ENCODE assay signal across 2 cellular contexts in the genomic region with DNA sequence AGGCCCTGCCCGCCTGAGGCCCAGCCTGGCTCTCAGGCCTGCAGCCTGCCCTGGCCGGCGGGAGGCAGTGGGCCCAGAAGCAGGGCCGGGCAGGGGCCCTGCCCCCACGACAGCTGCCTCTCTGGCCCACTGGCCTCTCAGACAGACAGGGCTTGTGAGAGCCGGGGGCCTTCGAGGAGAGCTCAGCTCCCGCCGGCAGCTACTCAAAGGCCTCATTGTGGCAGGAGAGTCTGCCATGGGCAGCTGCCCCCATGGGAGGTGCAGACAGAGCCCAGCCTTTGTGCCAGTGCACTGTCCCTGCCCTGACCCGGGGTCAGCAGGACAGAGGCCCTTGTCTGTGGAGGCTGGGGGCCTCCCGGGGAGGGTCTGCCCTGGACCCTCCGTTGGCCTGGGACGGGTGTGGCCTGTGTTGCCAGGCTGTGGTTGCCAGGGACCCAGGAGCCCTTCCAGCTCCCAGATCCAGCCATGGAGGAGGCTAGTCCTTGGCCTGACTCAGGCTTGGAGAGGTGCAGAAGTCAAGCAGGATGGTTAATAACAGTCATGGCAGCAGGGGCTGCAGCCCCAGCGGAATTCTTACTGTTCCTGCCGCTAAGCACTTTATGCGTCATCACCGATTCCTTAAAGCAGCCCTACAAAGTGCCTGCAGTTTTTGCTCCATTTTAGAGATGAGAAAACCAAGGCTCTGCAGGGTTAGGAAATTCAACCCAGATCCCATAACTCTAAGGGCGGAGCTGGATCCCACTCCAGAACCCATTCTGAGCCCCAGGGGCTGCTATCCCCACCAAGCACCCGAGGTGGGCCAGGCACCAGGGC.
TF ChIP-seq lines count a peak whose summit lies in the region.

No MANE protein-coding gene starts in this region.

TF ChIP-seq in GM23338, 12 proteins besides CTCF, POLR2A, EP300 and RAD21 (continued from another document and continues in another):
- TF ChIP-seq EZH2 (IDR thresholded peaks at IDR 0.05; ENCODE audit: low read depth, unreplicated experiment) = no peak
- no peak for TF ChIP-seq POLR2AphosphoS5 (IDR thresholded peaks at IDR 0.05; ENCODE audit: low read depth)
- TF ChIP-seq, protein P1, sequence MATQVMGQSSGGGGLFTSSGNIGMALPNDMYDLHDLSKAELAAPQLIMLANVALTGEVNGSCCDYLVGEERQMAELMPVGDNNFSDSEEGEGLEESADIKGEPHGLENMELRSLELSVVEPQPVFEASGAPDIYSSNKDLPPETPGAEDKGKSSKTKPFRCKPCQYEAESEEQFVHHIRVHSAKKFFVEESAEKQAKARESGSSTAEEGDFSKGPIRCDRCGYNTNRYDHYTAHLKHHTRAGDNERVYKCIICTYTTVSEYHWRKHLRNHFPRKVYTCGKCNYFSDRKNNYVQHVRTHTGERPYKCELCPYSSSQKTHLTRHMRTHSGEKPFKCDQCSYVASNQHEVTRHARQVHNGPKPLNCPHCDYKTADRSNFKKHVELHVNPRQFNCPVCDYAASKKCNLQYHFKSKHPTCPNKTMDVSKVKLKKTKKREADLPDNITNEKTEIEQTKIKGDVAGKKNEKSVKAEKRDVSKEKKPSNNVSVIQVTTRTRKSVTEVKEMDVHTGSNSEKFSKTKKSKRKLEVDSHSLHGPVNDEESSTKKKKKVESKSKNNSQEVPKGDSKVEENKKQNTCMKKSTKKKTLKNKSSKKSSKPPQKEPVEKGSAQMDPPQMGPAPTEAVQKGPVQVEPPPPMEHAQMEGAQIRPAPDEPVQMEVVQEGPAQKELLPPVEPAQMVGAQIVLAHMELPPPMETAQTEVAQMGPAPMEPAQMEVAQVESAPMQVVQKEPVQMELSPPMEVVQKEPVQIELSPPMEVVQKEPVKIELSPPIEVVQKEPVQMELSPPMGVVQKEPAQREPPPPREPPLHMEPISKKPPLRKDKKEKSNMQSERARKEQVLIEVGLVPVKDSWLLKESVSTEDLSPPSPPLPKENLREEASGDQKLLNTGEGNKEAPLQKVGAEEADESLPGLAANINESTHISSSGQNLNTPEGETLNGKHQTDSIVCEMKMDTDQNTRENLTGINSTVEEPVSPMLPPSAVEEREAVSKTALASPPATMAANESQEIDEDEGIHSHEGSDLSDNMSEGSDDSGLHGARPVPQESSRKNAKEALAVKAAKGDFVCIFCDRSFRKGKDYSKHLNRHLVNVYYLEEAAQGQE (IDR thresholded peaks at IDR 0.05; ENCODE audit: unreplicated experiment) = no peak
- TF ChIP-seq, protein P2, sequence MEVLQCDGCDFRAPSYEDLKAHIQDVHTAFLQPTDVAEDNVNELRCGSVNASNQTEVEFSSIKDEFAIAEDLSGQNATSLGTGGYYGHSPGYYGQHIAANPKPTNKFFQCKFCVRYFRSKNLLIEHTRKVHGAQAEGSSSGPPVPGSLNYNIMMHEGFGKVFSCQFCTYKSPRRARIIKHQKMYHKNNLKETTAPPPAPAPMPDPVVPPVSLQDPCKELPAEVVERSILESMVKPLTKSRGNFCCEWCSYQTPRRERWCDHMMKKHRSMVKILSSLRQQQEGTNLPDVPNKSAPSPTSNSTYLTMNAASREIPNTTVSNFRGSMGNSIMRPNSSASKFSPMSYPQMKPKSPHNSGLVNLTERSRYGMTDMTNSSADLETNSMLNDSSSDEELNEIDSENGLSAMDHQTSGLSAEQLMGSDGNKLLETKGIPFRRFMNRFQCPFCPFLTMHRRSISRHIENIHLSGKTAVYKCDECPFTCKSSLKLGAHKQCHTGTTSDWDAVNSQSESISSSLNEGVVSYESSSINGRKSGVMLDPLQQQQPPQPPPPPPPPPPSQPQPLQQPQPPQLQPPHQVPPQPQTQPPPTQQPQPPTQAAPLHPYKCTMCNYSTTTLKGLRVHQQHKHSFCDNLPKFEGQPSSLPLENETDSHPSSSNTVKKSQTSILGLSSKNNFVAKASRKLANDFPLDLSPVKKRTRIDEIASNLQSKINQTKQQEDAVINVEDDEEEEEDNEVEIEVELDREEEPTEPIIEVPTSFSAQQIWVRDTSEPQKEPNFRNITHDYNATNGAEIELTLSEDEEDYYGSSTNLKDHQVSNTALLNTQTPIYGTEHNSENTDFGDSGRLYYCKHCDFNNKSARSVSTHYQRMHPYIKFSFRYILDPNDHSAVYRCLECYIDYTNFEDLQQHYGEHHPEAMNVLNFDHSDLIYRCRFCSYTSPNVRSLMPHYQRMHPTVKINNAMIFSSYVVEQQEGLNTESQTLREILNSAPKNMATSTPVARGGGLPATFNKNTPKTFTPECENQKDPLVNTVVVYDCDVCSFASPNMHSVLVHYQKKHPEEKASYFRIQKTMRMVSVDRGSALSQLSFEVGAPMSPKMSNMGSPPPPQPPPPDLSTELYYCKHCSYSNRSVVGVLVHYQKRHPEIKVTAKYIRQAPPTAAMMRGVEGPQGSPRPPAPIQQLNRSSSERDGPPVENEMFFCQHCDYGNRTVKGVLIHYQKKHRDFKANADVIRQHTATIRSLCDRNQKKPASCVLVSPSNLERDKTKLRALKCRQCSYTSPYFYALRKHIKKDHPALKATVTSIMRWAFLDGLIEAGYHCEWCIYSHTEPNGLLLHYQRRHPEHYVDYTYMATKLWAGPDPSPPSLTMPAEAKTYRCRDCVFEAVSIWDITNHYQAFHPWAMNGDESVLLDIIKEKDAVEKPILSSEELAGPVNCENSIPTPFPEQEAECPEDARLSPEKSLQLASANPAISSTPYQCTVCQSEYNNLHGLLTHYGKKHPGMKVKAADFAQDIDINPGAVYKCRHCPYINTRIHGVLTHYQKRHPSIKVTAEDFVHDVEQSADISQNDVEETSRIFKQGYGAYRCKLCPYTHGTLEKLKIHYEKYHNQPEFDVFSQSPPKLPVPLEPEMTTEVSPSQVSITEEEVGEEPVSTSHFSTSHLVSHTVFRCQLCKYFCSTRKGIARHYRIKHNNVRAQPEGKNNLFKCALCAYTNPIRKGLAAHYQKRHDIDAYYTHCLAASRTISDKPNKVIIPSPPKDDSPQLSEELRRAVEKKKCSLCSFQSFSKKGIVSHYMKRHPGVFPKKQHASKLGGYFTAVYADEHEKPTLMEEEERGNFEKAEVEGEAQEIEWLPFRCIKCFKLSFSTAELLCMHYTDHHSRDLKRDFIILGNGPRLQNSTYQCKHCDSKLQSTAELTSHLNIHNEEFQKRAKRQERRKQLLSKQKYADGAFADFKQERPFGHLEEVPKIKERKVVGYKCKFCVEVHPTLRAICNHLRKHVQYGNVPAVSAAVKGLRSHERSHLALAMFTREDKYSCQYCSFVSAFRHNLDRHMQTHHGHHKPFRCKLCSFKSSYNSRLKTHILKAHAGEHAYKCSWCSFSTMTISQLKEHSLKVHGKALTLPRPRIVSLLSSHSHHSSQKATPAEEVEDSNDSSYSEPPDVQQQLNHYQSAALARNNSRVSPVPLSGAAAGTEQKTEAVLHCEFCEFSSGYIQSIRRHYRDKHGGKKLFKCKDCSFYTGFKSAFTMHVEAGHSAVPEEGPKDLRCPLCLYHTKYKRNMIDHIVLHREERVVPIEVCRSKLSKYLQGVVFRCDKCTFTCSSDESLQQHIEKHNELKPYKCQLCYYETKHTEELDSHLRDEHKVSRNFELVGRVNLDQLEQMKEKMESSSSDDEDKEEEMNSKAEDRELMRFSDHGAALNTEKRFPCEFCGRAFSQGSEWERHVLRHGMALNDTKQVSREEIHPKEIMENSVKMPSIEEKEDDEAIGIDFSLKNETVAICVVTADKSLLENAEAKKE (CRISPR knock-in tag; IDR thresholded peaks at IDR 0.05) = no peak
- TF ChIP-seq, protein P3, sequence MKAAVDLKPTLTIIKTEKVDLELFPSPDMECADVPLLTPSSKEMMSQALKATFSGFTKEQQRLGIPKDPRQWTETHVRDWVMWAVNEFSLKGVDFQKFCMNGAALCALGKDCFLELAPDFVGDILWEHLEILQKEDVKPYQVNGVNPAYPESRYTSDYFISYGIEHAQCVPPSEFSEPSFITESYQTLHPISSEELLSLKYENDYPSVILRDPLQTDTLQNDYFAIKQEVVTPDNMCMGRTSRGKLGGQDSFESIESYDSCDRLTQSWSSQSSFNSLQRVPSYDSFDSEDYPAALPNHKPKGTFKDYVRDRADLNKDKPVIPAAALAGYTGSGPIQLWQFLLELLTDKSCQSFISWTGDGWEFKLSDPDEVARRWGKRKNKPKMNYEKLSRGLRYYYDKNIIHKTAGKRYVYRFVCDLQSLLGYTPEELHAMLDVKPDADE (IDR thresholded peaks at IDR 0.05) = no peak
- TF ChIP-seq ZNF114 (CRISPR knock-in tag; IDR thresholded peaks at IDR 0.05) = no peak
- no peak for TF ChIP-seq ZNF331 (CRISPR knock-in tag; IDR thresholded peaks at IDR 0.05; ENCODE audit: low read depth)

TF ChIP-seq in K562, 482 proteins besides CTCF, POLR2A, EP300 and RAD21:
- TF ChIP-seq, protein P4, sequence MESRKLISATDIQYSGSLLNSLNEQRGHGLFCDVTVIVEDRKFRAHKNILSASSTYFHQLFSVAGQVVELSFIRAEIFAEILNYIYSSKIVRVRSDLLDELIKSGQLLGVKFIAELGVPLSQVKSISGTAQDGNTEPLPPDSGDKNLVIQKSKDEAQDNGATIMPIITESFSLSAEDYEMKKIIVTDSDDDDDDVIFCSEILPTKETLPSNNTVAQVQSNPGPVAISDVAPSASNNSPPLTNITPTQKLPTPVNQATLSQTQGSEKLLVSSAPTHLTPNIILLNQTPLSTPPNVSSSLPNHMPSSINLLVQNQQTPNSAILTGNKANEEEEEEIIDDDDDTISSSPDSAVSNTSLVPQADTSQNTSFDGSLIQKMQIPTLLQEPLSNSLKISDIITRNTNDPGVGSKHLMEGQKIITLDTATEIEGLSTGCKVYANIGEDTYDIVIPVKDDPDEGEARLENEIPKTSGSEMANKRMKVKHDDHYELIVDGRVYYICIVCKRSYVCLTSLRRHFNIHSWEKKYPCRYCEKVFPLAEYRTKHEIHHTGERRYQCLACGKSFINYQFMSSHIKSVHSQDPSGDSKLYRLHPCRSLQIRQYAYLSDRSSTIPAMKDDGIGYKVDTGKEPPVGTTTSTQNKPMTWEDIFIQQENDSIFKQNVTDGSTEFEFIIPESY (CRISPR knock-in tag; IDR thresholded peaks at IDR 0.05) = 0 out of 2 replicates have a peak, but pooled peaks have one; percentile 53
- TF ChIP-seq MEF2A (IDR thresholded peaks at IDR 0.05; ENCODE audit: control insufficient read depth, low read depth, low read length) = no peak
